8 cellular contexts compared by ENCODE assay signal in genomic region chr15:40323239-40323952, GRCh38. TPM values are rescaled to one million over a fixed set of nuclear protein-coding genes. Genes with fewer than 3 reads are reported as not detected.
DNase-seq lines count a peak whose midpoint lies in the region; FAIRE-seq and TF ChIP-seq lines count a peak whose summit lies in the region.

INAFM2 (plus strand) TSS chr15:40323692; CDS start chr15:40324056, 364 bp downstream.

- H3K36me3 ChIP-seq in H1 (ENCODE audit: control insufficient read depth in 2 of 4, insufficient read depth in 4 of 4, low read length in 3 of 4), result peaks cover 0 to 4% (median 0%) of the 10 kb centered on the region in 4 experiments; a peak in 2 of 8 replicates
- no peaks in the 10 kb centered on the region for H3K36me3 ChIP-seq in mesendoderm (ENCODE audit: control insufficient read depth, insufficient read depth, low read length)

- H3K14ac ChIP-seq in H1 (ENCODE audit: insufficient read length), result no peak within 1 kb of the TSS

- H3K9ac ChIP-seq in H1 (replicated peaks in 1 of 4; ENCODE audit: extremely low read depth in 1 of 4, low read depth in 3 of 4, low read length in 3 of 4) (peak within 1 kb of the TSS; percentile 44 to 59 (median 52); a peak in 4 of 7 replicates), mesendoderm (ENCODE audit: low read length) (peak within 1 kb of the TSS; percentile 42)

- FAIRE-seq in H1 (lab: Jason Lieb, UNC), result no peak

- peaks cover 13% of the 10 kb centered on the region for H3K23me2 ChIP-seq in H1 (ENCODE audit: low read depth, low read length)

- TF ChIP-seq EP300 in H1 (IDR thresholded peaks at IDR 0.05; ENCODE audit: borderline replicate concordance in 1 of 2, low read depth in 2 of 2, low read length in 2 of 2), result peak in 1 of 2 experiments; percentile 58; a peak in 1 of 3 replicates

- H2BK12ac ChIP-seq in H1 (ENCODE audit: low read depth, low read length), result no peak within 1 kb of the TSS

- peak in 1 of 2 experiments; percentile 20; a peak in 1 of 4 replicates for TF ChIP-seq RAD21 in H1 (IDR thresholded peaks at IDR 0.05 in 1 of 2, conservative IDR thresholded peaks at IDR 0.05 in 1 of 2; ENCODE audit: low read depth in 2 of 2, low read length in 2 of 2)

- POLR2A ChIA-PET in H1 (lab: Charles Lee; ENCODE audit: partially characterized antibody), result interaction anchor here (0.8 to 2.2 kb wide), 8 partner anchors 9 to 54 kb away, joined by 3 to 13 read pairs (median 6); no protein-coding TSS in a partner anchor

- peak in 1 of 2 experiments; percentile 49; a peak in 1 of 3 replicates for TF ChIP-seq POLR2A in H1 (IDR thresholded peaks at IDR 0.05; ENCODE audit: control extremely low read depth in 1 of 2, low read depth in 2 of 2, low read length in 2 of 2)

- H3K79me2 ChIP-seq in H1 (ENCODE audit: control insufficient read depth in 1 of 2, insufficient read depth in 2 of 2, low read length in 2 of 2) (peaks cover 0 to 14% of the 10 kb centered on the region in 2 experiments; a peak in 3 of 4 replicates), mesendoderm (ENCODE audit: control insufficient read depth, insufficient read depth, low read length) (no peaks in the 10 kb centered on the region)

- H3K4me2 ChIP-seq in H1 (ENCODE audit: insufficient read depth in 1 of 2, low read depth in 2 of 2, low read length in 2 of 2) (peak within 1 kb of the TSS; percentile 82 to 90), mesendoderm (ENCODE audit: low read length) (peak within 1 kb of the TSS; percentile 75)

- H4K8ac ChIP-seq in H1 (ENCODE audit: extremely low read depth, insufficient read depth, low read length), result no peak within 1 kb of the TSS; the same call in 1 of the 2 replicates
- H4K8ac ChIP-seq in mesendoderm (ENCODE audit: low read depth, low read length), result no peak within 1 kb of the TSS

- peak within 1 kb of the TSS; percentile 43 for H3K18ac ChIP-seq in H1 (ENCODE audit: extremely low read depth, low read length)
- peak within 1 kb of the TSS; percentile 86 for H3K18ac ChIP-seq in mesendoderm (ENCODE audit: low read length)

- H3K4ac ChIP-seq in H1 (replicated peaks; ENCODE audit: insufficient read length, low read depth, low read length) (no peak within 1 kb of the TSS), mesendoderm (ENCODE audit: low read depth, low read length) (no peak within 1 kb of the TSS)

- H3K9me3 ChIP-seq in H1 (ENCODE audit: insufficient read depth in 2 of 2, low read depth in 1 of 2, low read length in 1 of 2), result no peaks in the 10 kb centered on the region

- H2BK20ac ChIP-seq in H1 (ENCODE audit: low read length), result no peak within 1 kb of the TSS

- H2AFZ ChIP-seq in H1 (ENCODE audit: low read length), result no peak within 1 kb of the TSS

- H4K20me1 ChIP-seq in H1 (replicated peaks in 1 of 2; ENCODE audit: control insufficient read depth in 1 of 2, insufficient read depth in 2 of 2, low read length in 2 of 2), result no peaks in the 10 kb centered on the region

- no peak within 1 kb of the TSS for H3K23ac ChIP-seq in H1 (ENCODE audit: insufficient read length)
- H3K23ac ChIP-seq in mesendoderm (ENCODE audit: low read length), result no peak within 1 kb of the TSS

- H3K79me1 ChIP-seq in H1 (ENCODE audit: low read depth, low read length) (no peaks in the 10 kb centered on the region; the same call in 1 of the 2 replicates), mesendoderm (ENCODE audit: low read length) (no peaks in the 10 kb centered on the region)

- TF ChIP-seq CTCF in GM20000 (IDR thresholded peaks at IDR 0.05; ENCODE audit: extremely low read depth, missing control alignments) (no peak), H1 (IDR thresholded peaks at IDR 0.05; ENCODE audit: control extremely low read depth in 1 of 3, insufficient read depth in 1 of 3, low read depth in 1 of 3, low read length in 3 of 3) (peak; percentile 22 to 36 (median 30))

- H3K4me3 ChIP-seq in H1 (ENCODE audit: extremely low read depth in 1 of 4, insufficient read depth in 2 of 4, low read depth in 3 of 4, low read length in 4 of 4) (peak within 1 kb of the TSS; percentile 62 to 79 (median 70)), mesendoderm (ENCODE audit: low read length) (peak within 1 kb of the TSS; percentile 9)

- H4K5ac ChIP-seq in H1 (ENCODE audit: insufficient read length, low read depth, low read length), result no peak within 1 kb of the TSS
- no peak within 1 kb of the TSS for H4K5ac ChIP-seq in mesendoderm (ENCODE audit: low read length)

- DNase-seq in COR-L47 (lab: John Stamatoyannopoulos, UW) (peak; percentile 91), GM20000 (ENCODE audit: low spot score) (peak; percentile 99), HT-29 (ENCODE audit: low spot score) (peak; percentile 95), NOMO-1 treated with DMSO at 0.1 percent for 48 hours (lab: John Stamatoyannopoulos, UW; ENCODE audit: unreplicated experiment) (peak; percentile 98), H1 (ENCODE audit: low read depth in 1 of 2, low spot score in 2 of 2) (peak; percentile 90 to 92), mesendoderm (peak; percentile 98)
- DNase-seq in activated CD8-positive, alpha-beta memory T cell treated with anti-CD3 and anti-CD28 coated beads for 4 hours (ENCODE audit: low read depth in 2 of 2), result peak; percentile 87
- DNase-seq in stimulated activated CD8-positive, alpha-beta memory T cell treated with anti-CD3 and anti-CD28 coated beads, Interleukin-15, amount 100 ng/mL, for 1 hour (ENCODE audit: low read depth), result peak; percentile 82

- H3K4me1 ChIP-seq in H1 (replicated peaks in 1 of 4; ENCODE audit: control insufficient read depth in 3 of 4, insufficient read depth in 4 of 4, low read length in 3 of 4), result peaks cover 21 to 44% (median 31%) of the 10 kb centered on the region in 4 experiments
- H3K4me1 ChIP-seq in mesendoderm (ENCODE audit: control insufficient read depth, low read depth, low read length), result peaks cover 17% of the 10 kb centered on the region

- H3K27me3 ChIP-seq in H1 (replicated peaks in 1 of 4; ENCODE audit: control insufficient read depth in 3 of 4, extremely low read depth in 1 of 4, insufficient read depth in 3 of 4, low read length in 3 of 4) (peaks cover 0 to 20% (median 9%) of the 10 kb centered on the region in 4 experiments; a peak in 4 of 7 replicates), mesendoderm (ENCODE audit: insufficient read depth, low read length, poor library complexity) (no peaks in the 10 kb centered on the region)

- H2BK15ac ChIP-seq in H1 (ENCODE audit: low read length) (0 out of 2 replicates have a peak within 1 kb of the TSS, but pooled peaks have one; percentile 50), mesendoderm (replicated peaks; ENCODE audit: low read depth) (no peak within 1 kb of the TSS)

- 1% methylated on average over 38 of the region's 103 CpGs; no CpG with 5 or more reads in 1 of the 2 experiments for WGBS in H1 (ENCODE audit: extremely low coverage in 1 of 2, insufficient coverage in 1 of 2, insufficient read length in 1 of 2, insufficient replicate concordance in 2 of 2, low coverage in 1 of 2, low lambda C conversion rate in 2 of 2, missing lambda C conversion rate in 1 of 2), 2 experiments
- no CpG with 5 or more reads among the region's 103 CpGs for WGBS in mesendoderm (ENCODE audit: extremely low coverage, insufficient coverage, low lambda C conversion rate)

- H2BK120ac ChIP-seq in H1 (replicated peaks; ENCODE audit: low read depth, low read length), result no peak within 1 kb of the TSS
- no peak within 1 kb of the TSS for H2BK120ac ChIP-seq in mesendoderm (ENCODE audit: low read depth, low read length)

- CTCF ChIA-PET in H1 (lab: Charles Lee; ENCODE audit: partially characterized antibody), result interaction anchor here (0.7 to 23.9 kb wide), 12 partner anchors 9 to 163 kb away, joined by 3 to 584 read pairs (median 5); partner anchors contain the start of genes ANKRD63, CCDC9B, IVD and PLCB2

- no peak within 1 kb of the TSS for H3K27ac ChIP-seq in H1 (ENCODE audit: low read depth, low read length)
- no peak within 1 kb of the TSS for H3K27ac ChIP-seq in mesendoderm (ENCODE audit: low read depth, low read length)

- H2AK5ac ChIP-seq in H1 (ENCODE audit: low read depth, low read length) (no peak within 1 kb of the TSS), mesendoderm (ENCODE audit: low read length) (no peak within 1 kb of the TSS)

- H2BK5ac ChIP-seq in H1 (ENCODE audit: low read depth, low read length) (0 out of 2 replicates have a peak within 1 kb of the TSS, but pooled peaks have one; percentile 11), mesendoderm (ENCODE audit: low read length) (no peak within 1 kb of the TSS)

- H3K56ac ChIP-seq in H1 (replicated peaks; ENCODE audit: insufficient read length, low read depth, low read length) (peak within 1 kb of the TSS; percentile 13), mesendoderm (ENCODE audit: low read length) (peak within 1 kb of the TSS; percentile 49)

- H4K91ac ChIP-seq in H1 (replicated peaks; ENCODE audit: insufficient read length, low read length), result no peak within 1 kb of the TSS

TF ChIP-seq in H1, 55 proteins besides CTCF, POLR2A, EP300 and RAD21 (continues in another document):
- TF ChIP-seq ZNF274 (IDR thresholded peaks at IDR 0.05; ENCODE audit: borderline replicate concordance, extremely low read depth, low read length) (no peak), SIN3A (conservative IDR thresholded peaks at IDR 0.05 in 1 of 2, IDR thresholded peaks at IDR 0.05 in 1 of 2; ENCODE audit: low read depth in 1 of 2, low read length in 2 of 2) (peak; percentile 90 to 98), TAF7 (optimal IDR thresholded peaks at IDR 0.05; ENCODE audit: borderline replicate concordance, low read depth, low read length) (peak; percentile 68), YY1 (IDR thresholded peaks at IDR 0.05; ENCODE audit: low read depth, low read length) (peak; percentile 59; the same call in 1 of the 2 replicates), CEBPB (IDR thresholded peaks at IDR 0.05; ENCODE audit: low read depth, low read length) (no peak), BRCA1 (IDR thresholded peaks at IDR 0.05; ENCODE audit: low read depth, low read length) (peak; percentile 27; the same call in 1 of the 2 replicates), ASH2L (IDR thresholded peaks at IDR 0.05; ENCODE audit: low read length) (no peak), HDAC2 (IDR thresholded peaks at IDR 0.05; ENCODE audit: borderline replicate concordance in 1 of 2, low read depth in 2 of 2, low read length in 2 of 2) (peak in 1 of 2 experiments; percentile 87; a peak in 2 of 4 replicates), TEAD4 (IDR thresholded peaks at IDR 0.05; ENCODE audit: low read depth, low read length) (no peak)

RNA-seq across cellular contexts. Expression of gene INAFM2, which starts in this region (rescaled TPM):
- 7.9 and 10.2 TPM in 2 replicates for total RNA-seq in HT-29 (2014; rRNA removed; shearing (Covaris generic))
- total RNA-seq in H1 (2021; fragmentation: NEBNext Ultra II Directional; extraction: Animal tissue kit (Norgen Biotek cat#: 25700)), result 35.1 and 38.2 TPM in 2 replicates
- 9.6 and 15.3 TPM in 2 replicates for polyA plus RNA-seq in H1 (2011; rRNA removed)
- polyA plus RNA-seq in H1 (2011; cell fraction: cytosol; rRNA removed), result 11.9 TPM
- polyA plus RNA-seq in H1 (2011; cell fraction: nucleus; rRNA removed), result 9.2 TPM
- polyA plus RNA-seq in H1 (2012, experiment 1 of 2), result 16.0 to 31.4 TPM (median 18.6 TPM) in 4 replicates
- 19.4 TPM for polyA plus RNA-seq in H1 (2012, experiment 2 of 2)
- 39.7 TPM for polyA plus RNA-seq in H1 (2013, experiment 1 of 2)
- polyA plus RNA-seq in H1 (2013, experiment 2 of 2), result 42.5 TPM
- polyA minus RNA-seq in H1 (2011; rRNA and poly(A)+ RNA removed), result 8.6 and 10.5 TPM in 2 replicates
- polyA minus RNA-seq in H1 (2011; cell fraction: cytosol; rRNA and poly(A)+ RNA removed), result 10.1 TPM
- 14.0 TPM for polyA minus RNA-seq in H1 (2011; cell fraction: nucleus; rRNA and poly(A)+ RNA removed)
- 17.9 TPM for polyA plus RNA-seq in mesendoderm (2013, experiment 1 of 2)
- polyA plus RNA-seq in mesendoderm (2013, experiment 2 of 2), result 17.4 TPM
